ENCODE assay signal across 1 cellular context in the genomic region with DNA sequence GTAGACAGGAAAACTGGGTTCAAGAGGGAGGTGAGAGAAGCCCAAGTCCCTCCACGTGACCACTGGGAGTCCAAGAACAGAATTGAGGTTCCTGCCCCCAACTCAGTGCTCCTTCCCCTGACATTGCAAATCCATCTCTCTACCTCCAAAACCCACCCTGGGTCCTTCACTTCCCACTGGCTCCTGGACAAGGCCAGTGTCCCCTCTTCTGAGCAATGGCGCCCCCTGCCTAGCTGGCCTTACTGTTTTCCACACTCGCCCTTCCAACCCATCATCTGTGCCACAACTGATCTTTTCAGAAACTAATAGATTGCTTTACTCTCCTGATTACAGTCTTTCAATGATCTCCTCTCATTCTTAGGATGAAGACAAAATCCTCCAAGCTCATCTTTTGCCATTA.
TF ChIP-seq lines count a peak whose summit lies in the region.

No MANE protein-coding gene starts in this region.

TF ChIP-seq in GM23338, 12 proteins besides CTCF, POLR2A, EP300 and RAD21 (continued from another document):
- TF ChIP-seq, protein P1, sequence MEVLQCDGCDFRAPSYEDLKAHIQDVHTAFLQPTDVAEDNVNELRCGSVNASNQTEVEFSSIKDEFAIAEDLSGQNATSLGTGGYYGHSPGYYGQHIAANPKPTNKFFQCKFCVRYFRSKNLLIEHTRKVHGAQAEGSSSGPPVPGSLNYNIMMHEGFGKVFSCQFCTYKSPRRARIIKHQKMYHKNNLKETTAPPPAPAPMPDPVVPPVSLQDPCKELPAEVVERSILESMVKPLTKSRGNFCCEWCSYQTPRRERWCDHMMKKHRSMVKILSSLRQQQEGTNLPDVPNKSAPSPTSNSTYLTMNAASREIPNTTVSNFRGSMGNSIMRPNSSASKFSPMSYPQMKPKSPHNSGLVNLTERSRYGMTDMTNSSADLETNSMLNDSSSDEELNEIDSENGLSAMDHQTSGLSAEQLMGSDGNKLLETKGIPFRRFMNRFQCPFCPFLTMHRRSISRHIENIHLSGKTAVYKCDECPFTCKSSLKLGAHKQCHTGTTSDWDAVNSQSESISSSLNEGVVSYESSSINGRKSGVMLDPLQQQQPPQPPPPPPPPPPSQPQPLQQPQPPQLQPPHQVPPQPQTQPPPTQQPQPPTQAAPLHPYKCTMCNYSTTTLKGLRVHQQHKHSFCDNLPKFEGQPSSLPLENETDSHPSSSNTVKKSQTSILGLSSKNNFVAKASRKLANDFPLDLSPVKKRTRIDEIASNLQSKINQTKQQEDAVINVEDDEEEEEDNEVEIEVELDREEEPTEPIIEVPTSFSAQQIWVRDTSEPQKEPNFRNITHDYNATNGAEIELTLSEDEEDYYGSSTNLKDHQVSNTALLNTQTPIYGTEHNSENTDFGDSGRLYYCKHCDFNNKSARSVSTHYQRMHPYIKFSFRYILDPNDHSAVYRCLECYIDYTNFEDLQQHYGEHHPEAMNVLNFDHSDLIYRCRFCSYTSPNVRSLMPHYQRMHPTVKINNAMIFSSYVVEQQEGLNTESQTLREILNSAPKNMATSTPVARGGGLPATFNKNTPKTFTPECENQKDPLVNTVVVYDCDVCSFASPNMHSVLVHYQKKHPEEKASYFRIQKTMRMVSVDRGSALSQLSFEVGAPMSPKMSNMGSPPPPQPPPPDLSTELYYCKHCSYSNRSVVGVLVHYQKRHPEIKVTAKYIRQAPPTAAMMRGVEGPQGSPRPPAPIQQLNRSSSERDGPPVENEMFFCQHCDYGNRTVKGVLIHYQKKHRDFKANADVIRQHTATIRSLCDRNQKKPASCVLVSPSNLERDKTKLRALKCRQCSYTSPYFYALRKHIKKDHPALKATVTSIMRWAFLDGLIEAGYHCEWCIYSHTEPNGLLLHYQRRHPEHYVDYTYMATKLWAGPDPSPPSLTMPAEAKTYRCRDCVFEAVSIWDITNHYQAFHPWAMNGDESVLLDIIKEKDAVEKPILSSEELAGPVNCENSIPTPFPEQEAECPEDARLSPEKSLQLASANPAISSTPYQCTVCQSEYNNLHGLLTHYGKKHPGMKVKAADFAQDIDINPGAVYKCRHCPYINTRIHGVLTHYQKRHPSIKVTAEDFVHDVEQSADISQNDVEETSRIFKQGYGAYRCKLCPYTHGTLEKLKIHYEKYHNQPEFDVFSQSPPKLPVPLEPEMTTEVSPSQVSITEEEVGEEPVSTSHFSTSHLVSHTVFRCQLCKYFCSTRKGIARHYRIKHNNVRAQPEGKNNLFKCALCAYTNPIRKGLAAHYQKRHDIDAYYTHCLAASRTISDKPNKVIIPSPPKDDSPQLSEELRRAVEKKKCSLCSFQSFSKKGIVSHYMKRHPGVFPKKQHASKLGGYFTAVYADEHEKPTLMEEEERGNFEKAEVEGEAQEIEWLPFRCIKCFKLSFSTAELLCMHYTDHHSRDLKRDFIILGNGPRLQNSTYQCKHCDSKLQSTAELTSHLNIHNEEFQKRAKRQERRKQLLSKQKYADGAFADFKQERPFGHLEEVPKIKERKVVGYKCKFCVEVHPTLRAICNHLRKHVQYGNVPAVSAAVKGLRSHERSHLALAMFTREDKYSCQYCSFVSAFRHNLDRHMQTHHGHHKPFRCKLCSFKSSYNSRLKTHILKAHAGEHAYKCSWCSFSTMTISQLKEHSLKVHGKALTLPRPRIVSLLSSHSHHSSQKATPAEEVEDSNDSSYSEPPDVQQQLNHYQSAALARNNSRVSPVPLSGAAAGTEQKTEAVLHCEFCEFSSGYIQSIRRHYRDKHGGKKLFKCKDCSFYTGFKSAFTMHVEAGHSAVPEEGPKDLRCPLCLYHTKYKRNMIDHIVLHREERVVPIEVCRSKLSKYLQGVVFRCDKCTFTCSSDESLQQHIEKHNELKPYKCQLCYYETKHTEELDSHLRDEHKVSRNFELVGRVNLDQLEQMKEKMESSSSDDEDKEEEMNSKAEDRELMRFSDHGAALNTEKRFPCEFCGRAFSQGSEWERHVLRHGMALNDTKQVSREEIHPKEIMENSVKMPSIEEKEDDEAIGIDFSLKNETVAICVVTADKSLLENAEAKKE (CRISPR knock-in tag; IDR thresholded peaks at IDR 0.05) = no peak
- TF ChIP-seq, protein P2, sequence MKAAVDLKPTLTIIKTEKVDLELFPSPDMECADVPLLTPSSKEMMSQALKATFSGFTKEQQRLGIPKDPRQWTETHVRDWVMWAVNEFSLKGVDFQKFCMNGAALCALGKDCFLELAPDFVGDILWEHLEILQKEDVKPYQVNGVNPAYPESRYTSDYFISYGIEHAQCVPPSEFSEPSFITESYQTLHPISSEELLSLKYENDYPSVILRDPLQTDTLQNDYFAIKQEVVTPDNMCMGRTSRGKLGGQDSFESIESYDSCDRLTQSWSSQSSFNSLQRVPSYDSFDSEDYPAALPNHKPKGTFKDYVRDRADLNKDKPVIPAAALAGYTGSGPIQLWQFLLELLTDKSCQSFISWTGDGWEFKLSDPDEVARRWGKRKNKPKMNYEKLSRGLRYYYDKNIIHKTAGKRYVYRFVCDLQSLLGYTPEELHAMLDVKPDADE (IDR thresholded peaks at IDR 0.05) = no peak
